In genomic region chr20:815914-816606, GRCh38 we compare ENCODE assay signal across 8 cellular contexts. TPM values are rescaled to one million over a fixed set of nuclear protein-coding genes. Genes with fewer than 3 reads are reported as not detected.
DNase-seq lines count a peak whose midpoint lies in the region; ATAC-seq, FAIRE-seq and TF ChIP-seq lines count a peak whose summit lies in the region.

No MANE protein-coding gene starts in this region.

- TF ChIP-seq POLR2A in H1 (IDR thresholded peaks at IDR 0.05; ENCODE audit: control extremely low read depth in 1 of 2, low read depth in 2 of 2, low read length in 2 of 2) = no peak

- no peak overlapping the region for H3K23ac ChIP-seq in H1 (ENCODE audit: insufficient read length)

- H2AK5ac ChIP-seq in H1 (ENCODE audit: low read depth, low read length) = no peak overlapping the region

- no peak overlapping the region for H3K4me3 ChIP-seq in H1 (ENCODE audit: extremely low read depth in 1 of 4, insufficient read depth in 2 of 4, low read depth in 3 of 4, low read length in 4 of 4)

- no peak overlapping the region for H3K18ac ChIP-seq in H1 (ENCODE audit: extremely low read depth, low read length)

- peak overlapping the region in 1 of 2 experiments; percentile 32; a peak in 2 of 4 replicates for H3K4me2 ChIP-seq in H1 (ENCODE audit: insufficient read depth in 1 of 2, low read depth in 2 of 2, low read length in 2 of 2)

- no peaks in the 10 kb centered on the region for H4K20me1 ChIP-seq in H1 (replicated peaks in 1 of 2; ENCODE audit: control insufficient read depth in 1 of 2, insufficient read depth in 2 of 2, low read length in 2 of 2)

- H3K27ac Mint-ChIP-seq in activated CD8-positive, alpha-beta T cell treated with anti-CD3 and anti-CD28 coated beads, Interleukin-2, amount 10 ng/mL, durations not matched to agents 7 days and 5 days = no peak overlapping the region

- no peaks in the 10 kb centered on the region for H3K79me1 ChIP-seq in H1 (ENCODE audit: low read depth, low read length)

- no peaks in the 10 kb centered on the region for H3K9me3 Mint-ChIP-seq in activated CD8-positive, alpha-beta T cell treated with anti-CD3 and anti-CD28 coated beads, Interleukin-2, amount 10 ng/mL, durations not matched to agents 7 days and 5 days (ENCODE audit: insufficient read depth)

- no peak overlapping the region for H3K14ac ChIP-seq in H1 (ENCODE audit: insufficient read length)

- peak; percentile 96 for TF ChIP-seq RAD21 in H1 (IDR thresholded peaks at IDR 0.05 in 1 of 2, conservative IDR thresholded peaks at IDR 0.05 in 1 of 2; ENCODE audit: low read depth in 2 of 2, low read length in 2 of 2)

- WGBS in H1 (ENCODE audit: extremely low coverage in 1 of 2, insufficient coverage in 1 of 2, insufficient read length in 1 of 2, insufficient replicate concordance in 2 of 2, low coverage in 1 of 2, low lambda C conversion rate in 2 of 2, missing lambda C conversion rate in 1 of 2), 2 experiments = 26% methylated on average over 13 of the region's 13 CpGs; no CpG with 5 or more reads in 1 of the 2 experiments

- H4K5ac ChIP-seq in H1 (ENCODE audit: insufficient read length, low read depth, low read length) = no peak overlapping the region

- peak; percentile 95 for FAIRE-seq in H1 (lab: Jason Lieb, UNC)

- H2BK120ac ChIP-seq in H1 (replicated peaks; ENCODE audit: low read depth, low read length) = no peak overlapping the region

- no peaks in the 10 kb centered on the region for H3K36me3 Mint-ChIP-seq in activated CD8-positive, alpha-beta T cell treated with anti-CD3 and anti-CD28 coated beads, Interleukin-2, amount 10 ng/mL, durations not matched to agents 7 days and 5 days (ENCODE audit: low read depth)

- no peak overlapping the region for H3K4me3 Mint-ChIP-seq in activated CD8-positive, alpha-beta T cell treated with anti-CD3 and anti-CD28 coated beads, Interleukin-2, amount 10 ng/mL, durations not matched to agents 7 days and 5 days

- peak; percentile 74 for DNase-seq in HEK293T (ENCODE audit: extremely low spot score)
- DNase-seq in NCI-H774 (lab: John Stamatoyannopoulos, UW) = peak; percentile 32
- peak; percentile 74 for DNase-seq in activated CD8-positive, alpha-beta T cell treated with anti-CD3 and anti-CD28 coated beads, Interleukin-2, amount 10 ng/mL, durations not matched to agents 7 days and 5 days
- DNase-seq in H1 (ENCODE audit: low read depth in 1 of 2, low spot score in 2 of 2) = peak; percentile 41 to 82
- DNase-seq in midbrain (lab: John Stamatoyannopoulos, UW) = peak; percentile 15
- DNase-seq in stimulated activated CD8-positive, alpha-beta memory T cell treated with anti-CD3 and anti-CD28 coated beads, Interleukin-7, amount 100 ng/mL, for 4 hours (ENCODE audit: low read depth in 2 of 2) = peak; percentile 41 to 47

- no peak overlapping the region for H2BK12ac ChIP-seq in H1 (ENCODE audit: low read depth, low read length)

- H3K4me1 Mint-ChIP-seq in activated CD8-positive, alpha-beta T cell treated with anti-CD3 and anti-CD28 coated beads, Interleukin-2, amount 10 ng/mL, durations not matched to agents 7 days and 5 days (ENCODE audit: low read depth) = no peaks in the 10 kb centered on the region

- no peak overlapping the region for H4K91ac ChIP-seq in H1 (replicated peaks; ENCODE audit: insufficient read length, low read length)

- no peaks in the 10 kb centered on the region; a peak in 2 of 7 replicates for H3K4me1 ChIP-seq in H1 (replicated peaks in 1 of 4; ENCODE audit: control insufficient read depth in 3 of 4, insufficient read depth in 4 of 4, low read length in 3 of 4)

- H3K9ac ChIP-seq in H1 (replicated peaks in 1 of 4; ENCODE audit: extremely low read depth in 1 of 4, low read depth in 3 of 4, low read length in 3 of 4) = no peak overlapping the region

- no peak overlapping the region for H2BK5ac ChIP-seq in H1 (ENCODE audit: low read depth, low read length)

- no peak overlapping the region for H3K4ac ChIP-seq in H1 (replicated peaks; ENCODE audit: insufficient read length, low read depth, low read length)

- ATAC-seq in activated CD8-positive, alpha-beta T cell treated with anti-CD3 and anti-CD28 coated beads, Interleukin-2, amount 10 ng/mL, durations not matched to agents 7 days and 5 days = peak; percentile 55
- ATAC-seq in GM21447 (IDR thresholded peaks at IDR 0.05; ENCODE audit: unreplicated experiment) = no peak

- no peak overlapping the region for H2BK15ac ChIP-seq in H1 (ENCODE audit: low read length)

- POLR2A ChIA-PET in HEK293T (lab: Yijun Ruan, JAX) (no interaction called here), H1 (lab: Charles Lee; ENCODE audit: partially characterized antibody) (no interaction called here)
- POLR2A ChIA-PET in activated CD8-positive, alpha-beta T cell treated with anti-CD3 and anti-CD28 coated beads, Interleukin-2, amount 10 ng/mL, durations not matched to agents 7 days and 5 days (lab: Charles Lee) = interaction anchor here (1.4 kb wide), 1 partner anchor 140 kb away, joined by 3 read pairs; no protein-coding TSS in a partner anchor

- CTCF ChIA-PET in HEK293T (lab: Yijun Ruan, JAX) (interaction anchor here (0.7 to 4.2 kb wide), 3 partner anchors 22 to 143 kb away, joined by 3 to 31 read pairs (median 3); no protein-coding TSS in a partner anchor), H1 (lab: Charles Lee; ENCODE audit: partially characterized antibody) (interaction anchor here (0.6 to 10.2 kb wide), 42 partner anchors 9 to 1193 kb away, joined by 3 to 153 read pairs (median 4); no protein-coding TSS in a partner anchor)
- CTCF ChIA-PET in activated CD8-positive, alpha-beta T cell treated with anti-CD3 and anti-CD28 coated beads, Interleukin-2, amount 10 ng/mL, durations not matched to agents 7 days and 5 days (lab: Charles Lee) = interaction anchor here (0.9 to 6.6 kb wide), 10 partner anchors 17 to 397 kb away, joined by 3 to 143 read pairs (median 4); partner anchors contain the start of gene FAM110A

- H3K23me2 ChIP-seq in H1 (ENCODE audit: low read depth, low read length) = no peaks in the 10 kb centered on the region

- no peaks in the 10 kb centered on the region for H3K27me3 ChIP-seq in H1 (replicated peaks in 1 of 4; ENCODE audit: control insufficient read depth in 3 of 4, extremely low read depth in 1 of 4, insufficient read depth in 3 of 4, low read length in 3 of 4)

- no peak overlapping the region for H3K56ac ChIP-seq in H1 (replicated peaks; ENCODE audit: insufficient read length, low read depth, low read length)

- H3K36me3 ChIP-seq in H1 (ENCODE audit: control insufficient read depth in 2 of 4, insufficient read depth in 4 of 4, low read length in 3 of 4) = no peaks in the 10 kb centered on the region

- no peaks in the 10 kb centered on the region for H3K9me3 ChIP-seq in H1 (ENCODE audit: insufficient read depth in 2 of 2, low read depth in 1 of 2, low read length in 1 of 2)

- H2BK20ac ChIP-seq in H1 (ENCODE audit: low read length) = no peak overlapping the region

- H3K27ac ChIP-seq in C4-2B (no peak overlapping the region), H1 (ENCODE audit: low read depth, low read length) (no peak overlapping the region)

- peak overlapping the region; percentile 12; the same call in 1 of the 2 replicates for H2AFZ ChIP-seq in H1 (ENCODE audit: low read length)

- peak; percentile 93 for TF ChIP-seq CTCF in C4-2B (conservative IDR thresholded peaks at IDR 0.05)
- peak; percentile 83 to 97 (median 91) for TF ChIP-seq CTCF in H1 (IDR thresholded peaks at IDR 0.05; ENCODE audit: control extremely low read depth in 1 of 3, insufficient read depth in 1 of 3, low read depth in 1 of 3, low read length in 3 of 3)

- no peak overlapping the region for H4K8ac ChIP-seq in H1 (ENCODE audit: extremely low read depth, insufficient read depth, low read length)

- H3K79me2 ChIP-seq in H1 (ENCODE audit: control insufficient read depth in 1 of 2, insufficient read depth in 2 of 2, low read length in 2 of 2) = no peaks in the 10 kb centered on the region

- peaks cover 6% of the 10 kb centered on the region for H3K27me3 Mint-ChIP-seq in activated CD8-positive, alpha-beta T cell treated with anti-CD3 and anti-CD28 coated beads, Interleukin-2, amount 10 ng/mL, durations not matched to agents 7 days and 5 days (ENCODE audit: low read depth)

- no peak for TF ChIP-seq EP300 in H1 (IDR thresholded peaks at IDR 0.05; ENCODE audit: borderline replicate concordance in 1 of 2, low read depth in 2 of 2, low read length in 2 of 2)

TF ChIP-seq in HEK293T, 16 proteins besides CTCF, POLR2A, EP300 and RAD21:
- TF ChIP-seq FOXK2 (IDR thresholded peaks at IDR 0.05) = no peak
- TF ChIP-seq FOXM1 (IDR thresholded peaks at IDR 0.05; ENCODE audit: borderline replicate concordance) = no peak; the same call in 1 of the 2 replicates
- TF ChIP-seq ARNT (IDR thresholded peaks at IDR 0.05) = no peak
- peak; percentile 57 for TF ChIP-seq ZNF384 (IDR thresholded peaks at IDR 0.05)

TF ChIP-seq in H1, 55 proteins besides CTCF, POLR2A, EP300 and RAD21 (continues in another document):
- TF ChIP-seq TBP (IDR thresholded peaks at IDR 0.05; ENCODE audit: low read depth, low read length) (no peak), MAX (IDR thresholded peaks at IDR 0.05) (0 out of 2 replicates have a peak, but pooled peaks have one; percentile 13)

RNA-seq across cellular contexts. Expression of gene FAM110A, which starts 17.5 kb away (rescaled TPM):
- 10 to 100 TPM; 35.9 to 36.3 TPM for total RNA-seq in activated CD8-positive, alpha-beta T cell treated with anti-CD3 and anti-CD28 coated beads, Interleukin-2, amount 10 ng/mL, durations not matched to agents 7 days and 5 days
- 10.9 and 13.1 TPM in 2 replicates for total RNA-seq in H1 (2021; fragmentation: NEBNext Ultra II Directional; extraction: Animal tissue kit (Norgen Biotek cat#: 25700))
- polyA plus RNA-seq in H1 (2011; rRNA removed) = 10.1 and 18.5 TPM in 2 replicates
- 9.7 TPM for polyA plus RNA-seq in H1 (2011; cell fraction: cytosol; rRNA removed)
- polyA plus RNA-seq in H1 (2011; cell fraction: nucleus; rRNA removed) = 15.1 TPM
- polyA plus RNA-seq in H1 (2012, experiment 1 of 2) = 4.4 to 8.9 TPM (median 8.4 TPM) in 4 replicates
- 9.9 TPM for polyA plus RNA-seq in H1 (2012, experiment 2 of 2)
- 10.3 TPM for polyA plus RNA-seq in H1 (2013, experiment 1 of 2)
- 10.5 TPM for polyA plus RNA-seq in H1 (2013, experiment 2 of 2)
- polyA minus RNA-seq in H1 (2011; rRNA and poly(A)+ RNA removed) = 1.7 and 3.0 TPM in 2 replicates
- 3.0 TPM for polyA minus RNA-seq in H1 (2011; cell fraction: cytosol; rRNA and poly(A)+ RNA removed)
- 7.3 TPM for polyA minus RNA-seq in H1 (2011; cell fraction: nucleus; rRNA and poly(A)+ RNA removed)

RNA-seq across cellular contexts. Expression of gene SLC52A3, which starts 47.8 kb away (rescaled TPM):
- total RNA-seq in activated CD8-positive, alpha-beta T cell treated with anti-CD3 and anti-CD28 coated beads, Interleukin-2, amount 10 ng/mL, durations not matched to agents 7 days and 5 days = not detected
- total RNA-seq in H1 (2021; fragmentation: NEBNext Ultra II Directional; extraction: Animal tissue kit (Norgen Biotek cat#: 25700)) = 3.9 and 4.2 TPM in 2 replicates
- polyA plus RNA-seq in H1 (2011; rRNA removed) = 2.3 and 4.2 TPM in 2 replicates
- polyA plus RNA-seq in H1 (2011; cell fraction: cytosol; rRNA removed) = 1.8 TPM
- 3.1 TPM for polyA plus RNA-seq in H1 (2011; cell fraction: nucleus; rRNA removed)
- polyA plus RNA-seq in H1 (2012, experiment 1 of 2) = 1.6 to 2.4 TPM (median 2.0 TPM) in 4 replicates
- polyA plus RNA-seq in H1 (2012, experiment 2 of 2) = 2.2 TPM
- 4.1 TPM for polyA plus RNA-seq in H1 (2013, experiment 1 of 2)
- polyA plus RNA-seq in H1 (2013, experiment 2 of 2) = 4.2 TPM
- polyA minus RNA-seq in H1 (2011; rRNA and poly(A)+ RNA removed) = 2.0 and 2.7 TPM in 2 replicates
- polyA minus RNA-seq in H1 (2011; cell fraction: cytosol; rRNA and poly(A)+ RNA removed) = 2.1 TPM
- polyA minus RNA-seq in H1 (2011; cell fraction: nucleus; rRNA and poly(A)+ RNA removed) = 2.5 TPM

Comparison
In these comparisons a context has a peak if more than half of its experiments do, and no peak if none do; other contexts are left out.
1. DNase-seq: peak in every context shown above with its lines; median percentile 74 in HEK293T; 74 in activated CD8-positive, alpha-beta T cell treated with anti-CD3 and anti-CD28 coated beads, Interleukin-2, amount 10 ng/mL, durations not matched to agents 7 days and 5 days; 62 in H1; 44 in stimulated activated CD8-positive, alpha-beta memory T cell treated with anti-CD3 and anti-CD28 coated beads, Interleukin-7, amount 100 ng/mL, for 4 hours; 32 in NCI-H774; 15 in midbrain.